In the genomic region with DNA sequence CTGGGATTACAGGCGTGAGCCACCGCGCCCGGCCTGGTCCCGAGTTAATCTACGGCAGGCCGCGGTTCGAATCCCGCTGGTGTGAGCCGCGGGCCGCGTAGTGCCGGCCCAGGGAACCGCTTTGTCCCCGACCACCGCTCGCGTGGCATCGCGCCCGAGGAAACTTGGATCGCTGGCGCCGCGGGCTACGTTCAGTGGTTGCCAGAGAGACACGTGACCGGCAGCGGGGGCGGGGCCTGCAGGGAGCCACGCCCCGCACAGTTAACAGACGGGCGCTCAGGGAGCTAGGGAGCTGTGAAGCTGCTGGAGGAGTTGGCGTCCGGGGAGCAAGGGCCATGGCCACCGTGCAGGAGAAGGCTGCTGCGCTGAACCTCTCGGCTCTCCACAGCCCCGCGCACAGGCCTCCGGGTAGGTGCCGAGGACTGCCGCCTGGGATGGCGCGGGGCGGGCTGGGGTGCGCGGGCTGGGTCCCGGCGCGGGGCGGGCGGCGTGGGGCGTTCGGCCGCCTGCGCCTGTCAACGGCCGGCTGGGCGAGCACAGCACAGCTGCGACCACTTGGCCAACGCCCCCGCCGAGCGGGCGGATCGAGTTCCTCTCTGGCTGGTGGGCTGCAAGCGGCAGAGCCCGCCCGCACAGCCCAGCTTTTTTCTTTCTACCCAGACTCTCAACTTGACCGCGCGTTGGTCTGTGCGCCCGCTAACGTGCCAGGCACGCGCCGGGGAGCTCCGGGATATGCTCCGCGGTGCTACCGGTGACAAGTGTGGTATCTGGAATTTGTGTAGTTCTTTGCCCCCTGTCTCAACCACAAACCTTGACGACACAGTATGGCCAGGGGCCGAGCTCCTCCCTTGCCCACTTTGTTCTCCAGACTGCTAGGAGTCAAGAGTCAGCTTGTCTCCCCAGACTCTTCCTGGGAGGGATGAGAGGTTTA, we compare ENCODE assay signal across 1 cellular context.
TF ChIP-seq lines count a peak whose summit lies in the region.

DEPDC7 (plus strand) TSS at position 258 of the 931 bp plus-strand sequence; CDS start at position 336, 78 bp downstream.

TF ChIP-seq in HepG2, 621 proteins besides CTCF, POLR2A, EP300 and RAD21 (continued from another document and continues in another):
- TF ChIP-seq, protein P1, sequence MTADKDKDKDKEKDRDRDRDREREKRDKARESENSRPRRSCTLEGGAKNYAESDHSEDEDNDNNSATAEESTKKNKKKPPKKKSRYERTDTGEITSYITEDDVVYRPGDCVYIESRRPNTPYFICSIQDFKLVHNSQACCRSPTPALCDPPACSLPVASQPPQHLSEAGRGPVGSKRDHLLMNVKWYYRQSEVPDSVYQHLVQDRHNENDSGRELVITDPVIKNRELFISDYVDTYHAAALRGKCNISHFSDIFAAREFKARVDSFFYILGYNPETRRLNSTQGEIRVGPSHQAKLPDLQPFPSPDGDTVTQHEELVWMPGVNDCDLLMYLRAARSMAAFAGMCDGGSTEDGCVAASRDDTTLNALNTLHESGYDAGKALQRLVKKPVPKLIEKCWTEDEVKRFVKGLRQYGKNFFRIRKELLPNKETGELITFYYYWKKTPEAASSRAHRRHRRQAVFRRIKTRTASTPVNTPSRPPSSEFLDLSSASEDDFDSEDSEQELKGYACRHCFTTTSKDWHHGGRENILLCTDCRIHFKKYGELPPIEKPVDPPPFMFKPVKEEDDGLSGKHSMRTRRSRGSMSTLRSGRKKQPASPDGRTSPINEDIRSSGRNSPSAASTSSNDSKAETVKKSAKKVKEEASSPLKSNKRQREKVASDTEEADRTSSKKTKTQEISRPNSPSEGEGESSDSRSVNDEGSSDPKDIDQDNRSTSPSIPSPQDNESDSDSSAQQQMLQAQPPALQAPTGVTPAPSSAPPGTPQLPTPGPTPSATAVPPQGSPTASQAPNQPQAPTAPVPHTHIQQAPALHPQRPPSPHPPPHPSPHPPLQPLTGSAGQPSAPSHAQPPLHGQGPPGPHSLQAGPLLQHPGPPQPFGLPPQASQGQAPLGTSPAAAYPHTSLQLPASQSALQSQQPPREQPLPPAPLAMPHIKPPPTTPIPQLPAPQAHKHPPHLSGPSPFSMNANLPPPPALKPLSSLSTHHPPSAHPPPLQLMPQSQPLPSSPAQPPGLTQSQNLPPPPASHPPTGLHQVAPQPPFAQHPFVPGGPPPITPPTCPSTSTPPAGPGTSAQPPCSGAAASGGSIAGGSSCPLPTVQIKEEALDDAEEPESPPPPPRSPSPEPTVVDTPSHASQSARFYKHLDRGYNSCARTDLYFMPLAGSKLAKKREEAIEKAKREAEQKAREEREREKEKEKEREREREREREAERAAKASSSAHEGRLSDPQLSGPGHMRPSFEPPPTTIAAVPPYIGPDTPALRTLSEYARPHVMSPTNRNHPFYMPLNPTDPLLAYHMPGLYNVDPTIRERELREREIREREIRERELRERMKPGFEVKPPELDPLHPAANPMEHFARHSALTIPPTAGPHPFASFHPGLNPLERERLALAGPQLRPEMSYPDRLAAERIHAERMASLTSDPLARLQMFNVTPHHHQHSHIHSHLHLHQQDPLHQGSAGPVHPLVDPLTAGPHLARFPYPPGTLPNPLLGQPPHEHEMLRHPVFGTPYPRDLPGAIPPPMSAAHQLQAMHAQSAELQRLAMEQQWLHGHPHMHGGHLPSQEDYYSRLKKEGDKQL (CRISPR knock-in tag; IDR thresholded peaks at IDR 0.05; ENCODE audit: low read depth) = 0 out of 2 replicates have a peak, but pooled peaks have one; percentile 14
- 0 out of 2 replicates have a peak, but pooled peaks have one; percentile 58 for TF ChIP-seq ISX (CRISPR knock-in tag; conservative IDR thresholded peaks at IDR 0.05)
- TF ChIP-seq ZBTB25 (CRISPR knock-in tag; IDR thresholded peaks at IDR 0.05) = 0 out of 2 replicates have a peak, but pooled peaks have one; percentile 12
- peak; percentile 64 for TF ChIP-seq HIVEP1 (CRISPR knock-in tag; IDR thresholded peaks at IDR 0.05)
- TF ChIP-seq RXRA (CRISPR knock-in tag; IDR thresholded peaks at IDR 0.05) = peak; percentile 55; the same call in 1 of the 2 replicates
- peak; percentile 93 for TF ChIP-seq YEATS4 (CRISPR knock-in tag; IDR thresholded peaks at IDR 0.05; ENCODE audit: borderline replicate concordance)
- TF ChIP-seq, protein P2, sequence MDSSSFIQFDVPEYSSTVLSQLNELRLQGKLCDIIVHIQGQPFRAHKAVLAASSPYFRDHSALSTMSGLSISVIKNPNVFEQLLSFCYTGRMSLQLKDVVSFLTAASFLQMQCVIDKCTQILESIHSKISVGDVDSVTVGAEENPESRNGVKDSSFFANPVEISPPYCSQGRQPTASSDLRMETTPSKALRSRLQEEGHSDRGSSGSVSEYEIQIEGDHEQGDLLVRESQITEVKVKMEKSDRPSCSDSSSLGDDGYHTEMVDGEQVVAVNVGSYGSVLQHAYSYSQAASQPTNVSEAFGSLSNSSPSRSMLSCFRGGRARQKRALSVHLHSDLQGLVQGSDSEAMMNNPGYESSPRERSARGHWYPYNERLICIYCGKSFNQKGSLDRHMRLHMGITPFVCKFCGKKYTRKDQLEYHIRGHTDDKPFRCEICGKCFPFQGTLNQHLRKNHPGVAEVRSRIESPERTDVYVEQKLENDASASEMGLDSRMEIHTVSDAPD (CRISPR knock-in tag; IDR thresholded peaks at IDR 0.05) = no peak
- peak; percentile 49 for TF ChIP-seq HDAC2 (CRISPR knock-in tag; IDR thresholded peaks at IDR 0.05)
- TF ChIP-seq ZNF460 (CRISPR knock-in tag; IDR thresholded peaks at IDR 0.05; ENCODE audit: borderline replicate concordance) = peak; percentile 89
- TF ChIP-seq ZC3H13 (CRISPR knock-in tag; IDR thresholded peaks at IDR 0.05) = no peak
- no peak for TF ChIP-seq PLSCR1 (CRISPR knock-in tag; IDR thresholded peaks at IDR 0.05; ENCODE audit: borderline replicate concordance)
- TF ChIP-seq ZBED4 (CRISPR knock-in tag; IDR thresholded peaks at IDR 0.05; ENCODE audit: borderline replicate concordance) = peak; percentile 66; the same call in 1 of the 2 replicates
- peak; percentile 32; the same call in 1 of the 2 replicates for TF ChIP-seq MEIS2 (CRISPR knock-in tag; IDR thresholded peaks at IDR 0.05)
- no peak for TF ChIP-seq PLRG1 (conservative IDR thresholded peaks at IDR 0.05)
- peak; percentile 63; the same call in 1 of the 2 replicates for TF ChIP-seq TMF1 (CRISPR knock-in tag; IDR thresholded peaks at IDR 0.05; ENCODE audit: low read depth)
- TF ChIP-seq ZNF792 (CRISPR knock-in tag; IDR thresholded peaks at IDR 0.05) = peak; percentile 88
- 0 out of 2 replicates have a peak, but pooled peaks have one; percentile 25 for TF ChIP-seq MIER2 (CRISPR knock-in tag; IDR thresholded peaks at IDR 0.05)
- TF ChIP-seq ZFY (CRISPR knock-in tag; IDR thresholded peaks at IDR 0.05) = peak; percentile 93
- TF ChIP-seq KDM3A (CRISPR knock-in tag; IDR thresholded peaks at IDR 0.05; ENCODE audit: low read depth) = peak; percentile 28; the same call in 1 of the 2 replicates
- TF ChIP-seq SRSF4 (IDR thresholded peaks at IDR 0.05; ENCODE audit: low read depth, low read length, poor library complexity, severe bottlenecking) = no peak
- peak; percentile 76 for TF ChIP-seq HDAC1 (CRISPR knock-in tag; IDR thresholded peaks at IDR 0.05)
- peak; percentile 67 for TF ChIP-seq ZNF574 (CRISPR knock-in tag; IDR thresholded peaks at IDR 0.05)
- TF ChIP-seq, protein P3, sequence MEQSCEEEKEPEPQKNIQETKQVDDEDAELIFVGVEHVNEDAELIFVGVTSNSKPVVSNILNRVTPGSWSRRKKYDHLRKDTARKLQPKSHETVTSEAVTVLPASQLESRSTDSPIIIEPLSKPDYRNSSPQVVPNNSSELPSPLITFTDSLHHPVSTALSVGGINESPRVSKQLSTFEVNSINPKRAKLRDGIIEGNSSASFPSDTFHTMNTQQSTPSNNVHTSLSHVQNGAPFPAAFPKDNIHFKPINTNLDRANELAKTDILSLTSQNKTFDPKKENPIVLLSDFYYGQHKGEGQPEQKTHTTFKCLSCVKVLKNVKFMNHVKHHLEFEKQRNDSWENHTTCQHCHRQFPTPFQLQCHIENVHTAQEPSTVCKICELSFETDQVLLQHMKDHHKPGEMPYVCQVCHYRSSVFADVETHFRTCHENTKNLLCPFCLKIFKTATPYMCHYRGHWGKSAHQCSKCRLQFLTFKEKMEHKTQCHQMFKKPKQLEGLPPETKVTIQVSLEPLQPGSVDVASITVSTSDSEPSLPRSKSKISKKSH (CRISPR knock-in tag; IDR thresholded peaks at IDR 0.05; ENCODE audit: borderline replicate concordance) = peak; percentile 23; the same call in 1 of the 2 replicates
- TF ChIP-seq BRD4 (CRISPR knock-in tag; IDR thresholded peaks at IDR 0.05) = peak; percentile 23; the same call in 1 of the 2 replicates
- TF ChIP-seq, protein P4, sequence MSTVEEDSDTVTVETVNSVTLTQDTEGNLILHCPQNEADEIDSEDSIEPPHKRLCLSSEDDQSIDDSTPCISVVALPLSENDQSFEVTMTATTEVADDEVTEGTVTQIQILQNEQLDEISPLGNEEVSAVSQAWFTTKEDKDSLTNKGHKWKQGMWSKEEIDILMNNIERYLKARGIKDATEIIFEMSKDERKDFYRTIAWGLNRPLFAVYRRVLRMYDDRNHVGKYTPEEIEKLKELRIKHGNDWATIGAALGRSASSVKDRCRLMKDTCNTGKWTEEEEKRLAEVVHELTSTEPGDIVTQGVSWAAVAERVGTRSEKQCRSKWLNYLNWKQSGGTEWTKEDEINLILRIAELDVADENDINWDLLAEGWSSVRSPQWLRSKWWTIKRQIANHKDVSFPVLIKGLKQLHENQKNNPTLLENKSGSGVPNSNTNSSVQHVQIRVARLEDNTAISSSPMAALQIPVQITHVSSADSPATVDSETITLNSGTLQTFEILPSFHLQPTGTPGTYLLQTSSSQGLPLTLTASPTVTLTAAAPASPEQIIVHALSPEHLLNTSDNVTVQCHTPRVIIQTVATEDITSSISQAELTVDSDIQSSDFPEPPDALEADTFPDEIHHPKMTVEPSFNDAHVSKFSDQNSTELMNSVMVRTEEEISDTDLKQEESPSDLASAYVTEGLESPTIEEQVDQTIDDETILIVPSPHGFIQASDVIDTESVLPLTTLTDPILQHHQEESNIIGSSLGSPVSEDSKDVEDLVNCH (CRISPR knock-in tag; IDR thresholded peaks at IDR 0.05) = no peak
- TF ChIP-seq ZNF670 (CRISPR knock-in tag; IDR thresholded peaks at IDR 0.05; ENCODE audit: borderline replicate concordance) = peak; percentile 21; the same call in 1 of the 2 replicates
- TF ChIP-seq ZNF879 (CRISPR knock-in tag; IDR thresholded peaks at IDR 0.05) = peak; percentile 85; the same call in 1 of the 2 replicates
